16 cellular contexts compared by ENCODE assay signal in the genomic region with DNA sequence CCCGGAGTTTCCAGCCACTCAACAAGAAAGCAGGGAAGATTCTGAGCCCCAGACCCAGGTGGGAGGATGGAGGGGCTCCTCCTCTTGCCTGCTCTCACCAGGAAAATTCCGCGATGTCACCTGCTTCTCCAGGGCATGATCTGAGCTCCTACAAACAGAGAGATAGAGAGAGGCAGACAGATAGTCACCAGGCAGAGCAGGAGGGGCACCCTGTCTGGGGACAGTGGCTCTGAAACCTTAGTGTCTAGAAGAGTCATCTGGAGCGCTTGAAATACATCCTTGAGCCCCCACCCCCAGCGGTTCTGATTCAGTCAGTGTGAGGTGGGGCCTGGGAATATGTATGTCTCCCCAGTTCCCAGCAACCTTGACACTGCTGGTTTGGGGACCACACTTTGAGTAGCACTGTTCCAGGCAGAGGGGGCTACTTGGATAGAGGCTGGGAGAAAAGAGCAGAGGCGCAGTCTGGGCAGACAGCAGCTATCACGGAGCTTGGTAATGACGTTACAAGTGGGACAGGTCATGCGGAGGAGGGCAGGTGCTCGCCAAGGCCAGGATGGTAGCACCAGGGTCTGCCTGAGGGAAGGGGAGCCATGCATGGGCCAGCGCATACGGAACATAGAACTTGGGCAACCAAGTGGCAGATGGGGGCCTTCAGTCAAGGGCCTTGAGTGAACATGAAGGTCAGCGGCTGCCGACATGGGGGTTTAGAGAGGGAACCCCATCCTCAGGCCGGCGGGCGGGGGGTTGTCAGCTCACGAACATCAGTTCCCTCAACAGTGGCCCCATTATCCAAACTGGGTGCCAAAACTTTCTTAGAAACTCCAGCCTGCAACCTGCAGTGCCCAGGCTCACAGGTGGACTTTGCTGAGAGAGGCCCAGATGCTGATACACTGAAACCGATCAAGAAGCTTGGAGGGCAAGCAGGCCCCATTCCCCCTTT.
"Had no signal": no experiment of that assay in that cellular context is flagged by ENCODE, and none has a peak within 500 bp of the region (broad histone marks: within the 10 kb centered on the region; RNA-seq: fewer than 3 reads in every experiment).

No MANE protein-coding gene starts in this region.

- H3K36me3 ChIP-seq: adrenal gland, SJCRH30, tibial nerve had no signal

- DNase-seq: activated CD4-positive, alpha-beta T cell treated with anti-CD3 and anti-CD28 coated beads, Interleukin-2, amount 50 U/mL, for 1 hour; activated naive CD4-positive, alpha-beta T cell treated with anti-CD3 and anti-CD28 coated beads for 36 hours; hippocampal formation; naive B cell; nucleus accumbens; psoas muscle; SJCRH30; stimulated activated CD4-positive, alpha-beta T cell treated with anti-CD3 and anti-CD28 coated beads, Interleukin-15, amount 100 ng/mL, for 24 hours; stimulated activated CD4-positive, alpha-beta T cell treated with anti-CD3 and anti-CD28 coated beads, Interleukin-4, amount 100 ng/mL, for 24 hours; stimulated activated naive CD8-positive, alpha-beta T cell treated with anti-CD3 and anti-CD28 coated beads, Interleukin-15, amount 100 ng/mL, for 72 hours had no signal

- H3K4me1 Mint-ChIP-seq: central memory CD8-positive, alpha-beta T cell; naive B cell had no signal

- H3K9me3 Mint-ChIP-seq: central memory CD8-positive, alpha-beta T cell; dendritic cell treated with granulocyte-macrophage colony-stimulating factor and Interleukin-4, amounts not matched to agents 40 ng/mL and 50 ng/mL, for 4 days; stimulated activated naive CD8-positive, alpha-beta T cell treated with anti-CD3 and anti-CD28 coated beads, Interleukin-15, amount 100 ng/mL, for 72 hours had no signal

- ATAC-seq: esophagus mucosa; psoas muscle; stimulated activated naive CD8-positive, alpha-beta T cell treated with anti-CD3 and anti-CD28 coated beads, Interleukin-15, amount 100 ng/mL, for 72 hours had no signal

- H3K9me3 ChIP-seq: adrenal gland, psoas muscle, SJCRH30 had no signal

- H3K27ac Mint-ChIP-seq: activated naive CD4-positive, alpha-beta T cell treated with anti-CD3 and anti-CD28 coated beads for 36 hours; dendritic cell treated with granulocyte-macrophage colony-stimulating factor and Interleukin-4, amounts not matched to agents 40 ng/mL and 50 ng/mL, for 4 days; naive B cell had no signal

- H3K4me3 ChIP-seq: adrenal gland, lung, psoas muscle, SJCRH30, tibial nerve had no signal

- H3K36me3 Mint-ChIP-seq: naive B cell had no signal

- H3K27ac ChIP-seq: adrenal gland, psoas muscle, SJCRH30, tibial nerve had no signal

- H3K4me1 ChIP-seq: adrenal gland, psoas muscle, SJCRH30, tibial nerve had no signal

- H3K4me3 Mint-ChIP-seq: activated naive CD4-positive, alpha-beta T cell treated with anti-CD3 and anti-CD28 coated beads for 36 hours; central memory CD8-positive, alpha-beta T cell; dendritic cell treated with granulocyte-macrophage colony-stimulating factor and Interleukin-4, amounts not matched to agents 40 ng/mL and 50 ng/mL, for 4 days; stimulated activated naive CD8-positive, alpha-beta T cell treated with anti-CD3 and anti-CD28 coated beads, Interleukin-15, amount 100 ng/mL, for 72 hours had no signal

- H3K27me3 ChIP-seq: SJCRH30, tibial nerve had no signal
